Comparison of ENCODE assay signal across 1 cellular context in the genomic region with DNA sequence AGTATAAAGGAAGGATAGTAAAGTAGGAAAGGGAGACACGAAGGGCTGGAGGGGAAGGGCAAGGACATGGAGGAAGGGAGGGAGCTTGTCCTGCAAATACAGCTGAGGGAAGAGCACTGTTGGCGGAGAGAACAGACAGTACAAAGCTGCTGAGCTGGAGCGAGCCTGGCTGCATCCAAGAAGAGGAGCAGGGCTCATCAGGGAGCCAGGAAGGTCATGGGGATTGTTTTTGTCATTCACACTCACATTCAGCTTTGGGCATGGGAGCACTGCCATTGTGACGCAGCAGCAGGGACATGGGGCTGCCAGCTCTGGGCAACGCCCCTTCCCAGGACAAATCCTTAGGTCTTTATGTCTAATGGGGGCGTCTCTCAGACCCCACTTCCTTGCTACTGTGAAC.
TF ChIP-seq lines count a peak whose summit lies in the region.

No MANE protein-coding gene starts in this region.

TF ChIP-seq in SK-N-SH treated with all-trans-retinoic acid at 6 μM for 48 hours, 23 proteins besides CTCF, POLR2A, EP300 and RAD21 (continued from another document):
- TF ChIP-seq, protein P1, sequence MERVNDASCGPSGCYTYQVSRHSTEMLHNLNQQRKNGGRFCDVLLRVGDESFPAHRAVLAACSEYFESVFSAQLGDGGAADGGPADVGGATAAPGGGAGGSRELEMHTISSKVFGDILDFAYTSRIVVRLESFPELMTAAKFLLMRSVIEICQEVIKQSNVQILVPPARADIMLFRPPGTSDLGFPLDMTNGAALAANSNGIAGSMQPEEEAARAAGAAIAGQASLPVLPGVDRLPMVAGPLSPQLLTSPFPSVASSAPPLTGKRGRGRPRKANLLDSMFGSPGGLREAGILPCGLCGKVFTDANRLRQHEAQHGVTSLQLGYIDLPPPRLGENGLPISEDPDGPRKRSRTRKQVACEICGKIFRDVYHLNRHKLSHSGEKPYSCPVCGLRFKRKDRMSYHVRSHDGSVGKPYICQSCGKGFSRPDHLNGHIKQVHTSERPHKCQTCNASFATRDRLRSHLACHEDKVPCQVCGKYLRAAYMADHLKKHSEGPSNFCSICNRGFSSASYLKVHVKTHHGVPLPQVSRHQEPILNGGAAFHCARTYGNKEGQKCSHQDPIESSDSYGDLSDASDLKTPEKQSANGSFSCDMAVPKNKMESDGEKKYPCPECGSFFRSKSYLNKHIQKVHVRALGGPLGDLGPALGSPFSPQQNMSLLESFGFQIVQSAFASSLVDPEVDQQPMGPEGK (CRISPR knock-in tag; IDR thresholded peaks at IDR 0.05; ENCODE audit: borderline replicate concordance): no peak
- TF ChIP-seq RARB (CRISPR knock-in tag; IDR thresholded peaks at IDR 0.05) (no peak), SNAI2 (CRISPR knock-in tag; IDR thresholded peaks at IDR 0.05) (no peak), ZFP3 (CRISPR knock-in tag; IDR thresholded peaks at IDR 0.05) (no peak)
- TF ChIP-seq, protein P2, sequence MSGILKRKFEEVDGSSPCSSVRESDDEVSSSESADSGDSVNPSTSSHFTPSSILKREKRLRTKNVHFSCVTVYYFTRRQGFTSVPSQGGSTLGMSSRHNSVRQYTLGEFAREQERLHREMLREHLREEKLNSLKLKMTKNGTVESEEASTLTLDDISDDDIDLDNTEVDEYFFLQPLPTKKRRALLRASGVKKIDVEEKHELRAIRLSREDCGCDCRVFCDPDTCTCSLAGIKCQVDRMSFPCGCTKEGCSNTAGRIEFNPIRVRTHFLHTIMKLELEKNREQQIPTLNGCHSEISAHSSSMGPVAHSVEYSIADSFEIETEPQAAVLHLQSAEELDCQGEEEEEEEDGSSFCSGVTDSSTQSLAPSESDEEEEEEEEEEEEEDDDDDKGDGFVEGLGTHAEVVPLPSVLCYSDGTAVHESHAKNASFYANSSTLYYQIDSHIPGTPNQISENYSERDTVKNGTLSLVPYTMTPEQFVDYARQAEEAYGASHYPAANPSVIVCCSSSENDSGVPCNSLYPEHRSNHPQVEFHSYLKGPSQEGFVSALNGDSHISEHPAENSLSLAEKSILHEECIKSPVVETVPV (CRISPR knock-in tag; IDR thresholded peaks at IDR 0.05): no peak
